16 cellular contexts compared by ENCODE assay signal in genomic region chr4:102692474-102692873, GRCh38.
"Had no signal": no experiment of that assay in that cellular context is flagged by ENCODE, and none has a peak within 500 bp of the region (broad histone marks: within the 10 kb centered on the region; RNA-seq: fewer than 3 reads in every experiment).

No MANE protein-coding gene starts in this region.

- H3K4me3 ChIP-seq: ovary, tibial nerve had no signal

- ATAC-seq: activated CD4-positive, CD25-positive, alpha-beta regulatory T cell treated with anti-CD3 and anti-CD28 coated beads, Interleukin-2, amount 50 U/mL, for 24 hours; SK-N-SH treated with all-trans-retinoic acid at 6 μM for 48 hours; stimulated activated effector memory CD8-positive, alpha-beta T cell treated with anti-CD3 and anti-CD28 coated beads, Interleukin-12 subunit alpha, Interleukin-12 subunit beta, amount 100 ng/mL, for 72 hours; T-helper 17 cell had no signal

- H3K27ac ChIP-seq: ovary had no signal

- H3K4me1 Mint-ChIP-seq: activated naive CD4-positive, alpha-beta T cell treated with anti-CD3 and anti-CD28 coated beads, Interleukin-2, amount 50 U/mL, for 24 hours; brain; endodermal cell; stimulated activated effector memory CD8-positive, alpha-beta T cell treated with anti-CD3 and anti-CD28 coated beads, Interleukin-12 subunit alpha, Interleukin-12 subunit beta, amount 100 ng/mL, for 72 hours had no signal

- H3K36me3 ChIP-seq: ovary had no signal

- H3K9me3 ChIP-seq: ovary, tibial nerve had no signal

- H3K27me3 Mint-ChIP-seq: activated naive CD4-positive, alpha-beta T cell treated with anti-CD3 and anti-CD28 coated beads, Interleukin-2, amount 50 U/mL, for 24 hours; brain; T-helper 17 cell had no signal

- H3K4me3 Mint-ChIP-seq: activated naive CD4-positive, alpha-beta T cell treated with anti-CD3 and anti-CD28 coated beads, Interleukin-2, amount 50 U/mL, for 24 hours; brain; endodermal cell; stimulated activated effector memory CD8-positive, alpha-beta T cell treated with anti-CD3 and anti-CD28 coated beads, Interleukin-12 subunit alpha, Interleukin-12 subunit beta, amount 100 ng/mL, for 72 hours; T-helper 17 cell had no signal

- H3K9me3 Mint-ChIP-seq: activated naive CD4-positive, alpha-beta T cell treated with anti-CD3 and anti-CD28 coated beads, Interleukin-2, amount 50 U/mL, for 24 hours; endodermal cell; stimulated activated effector memory CD8-positive, alpha-beta T cell treated with anti-CD3 and anti-CD28 coated beads, Interleukin-12 subunit alpha, Interleukin-12 subunit beta, amount 100 ng/mL, for 72 hours had no signal

- H3K4me1 ChIP-seq: tibial nerve had no signal

- H3K27me3 ChIP-seq: ovary, tibial nerve had no signal

- H3K27ac Mint-ChIP-seq: activated naive CD4-positive, alpha-beta T cell treated with anti-CD3 and anti-CD28 coated beads, Interleukin-2, amount 50 U/mL, for 24 hours; brain; endodermal cell; stimulated activated effector memory CD8-positive, alpha-beta T cell treated with anti-CD3 and anti-CD28 coated beads, Interleukin-12 subunit alpha, Interleukin-12 subunit beta, amount 100 ng/mL, for 72 hours had no signal

- DNase-seq: activated effector memory CD4-positive, alpha-beta T cell treated with Interleukin-2 at 50 U/mL for 16 hours; activated T-cell treated with anti-CD3 and anti-CD28 coated beads, Interleukin-2, amount 50 U/mL, for 1 hour; dermis blood vessel endothelial cell; endodermal cell; erythroblast; hypothalamus; ovary; retina; small intestine; T-helper 17 cell had no signal
